1 cellular context compared by ENCODE assay signal in the genomic region with DNA sequence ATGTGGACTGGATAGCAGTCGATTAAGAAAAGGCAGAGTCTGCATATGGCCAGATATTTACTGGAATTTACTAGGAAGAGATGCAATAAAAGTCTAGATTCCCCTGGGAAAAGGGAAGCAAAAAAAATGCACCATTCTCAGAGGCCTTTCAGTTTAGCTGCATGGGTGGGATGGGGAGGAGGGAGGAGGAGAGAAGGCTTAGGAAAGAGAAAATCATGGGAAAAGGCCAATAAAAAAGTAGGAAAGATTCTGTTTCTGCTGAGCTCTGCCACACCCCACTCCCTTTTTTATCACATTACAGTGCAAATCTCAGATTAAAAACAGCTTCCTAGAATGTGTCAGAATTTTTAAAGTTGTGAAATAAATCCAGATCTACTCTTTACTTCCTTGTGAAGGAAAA.
TF ChIP-seq lines count a peak whose summit lies in the region.

No MANE protein-coding gene starts in this region.

TF ChIP-seq in GM23338, 12 proteins besides CTCF, POLR2A, EP300 and RAD21 (continued from another document):
- TF ChIP-seq, protein P1, sequence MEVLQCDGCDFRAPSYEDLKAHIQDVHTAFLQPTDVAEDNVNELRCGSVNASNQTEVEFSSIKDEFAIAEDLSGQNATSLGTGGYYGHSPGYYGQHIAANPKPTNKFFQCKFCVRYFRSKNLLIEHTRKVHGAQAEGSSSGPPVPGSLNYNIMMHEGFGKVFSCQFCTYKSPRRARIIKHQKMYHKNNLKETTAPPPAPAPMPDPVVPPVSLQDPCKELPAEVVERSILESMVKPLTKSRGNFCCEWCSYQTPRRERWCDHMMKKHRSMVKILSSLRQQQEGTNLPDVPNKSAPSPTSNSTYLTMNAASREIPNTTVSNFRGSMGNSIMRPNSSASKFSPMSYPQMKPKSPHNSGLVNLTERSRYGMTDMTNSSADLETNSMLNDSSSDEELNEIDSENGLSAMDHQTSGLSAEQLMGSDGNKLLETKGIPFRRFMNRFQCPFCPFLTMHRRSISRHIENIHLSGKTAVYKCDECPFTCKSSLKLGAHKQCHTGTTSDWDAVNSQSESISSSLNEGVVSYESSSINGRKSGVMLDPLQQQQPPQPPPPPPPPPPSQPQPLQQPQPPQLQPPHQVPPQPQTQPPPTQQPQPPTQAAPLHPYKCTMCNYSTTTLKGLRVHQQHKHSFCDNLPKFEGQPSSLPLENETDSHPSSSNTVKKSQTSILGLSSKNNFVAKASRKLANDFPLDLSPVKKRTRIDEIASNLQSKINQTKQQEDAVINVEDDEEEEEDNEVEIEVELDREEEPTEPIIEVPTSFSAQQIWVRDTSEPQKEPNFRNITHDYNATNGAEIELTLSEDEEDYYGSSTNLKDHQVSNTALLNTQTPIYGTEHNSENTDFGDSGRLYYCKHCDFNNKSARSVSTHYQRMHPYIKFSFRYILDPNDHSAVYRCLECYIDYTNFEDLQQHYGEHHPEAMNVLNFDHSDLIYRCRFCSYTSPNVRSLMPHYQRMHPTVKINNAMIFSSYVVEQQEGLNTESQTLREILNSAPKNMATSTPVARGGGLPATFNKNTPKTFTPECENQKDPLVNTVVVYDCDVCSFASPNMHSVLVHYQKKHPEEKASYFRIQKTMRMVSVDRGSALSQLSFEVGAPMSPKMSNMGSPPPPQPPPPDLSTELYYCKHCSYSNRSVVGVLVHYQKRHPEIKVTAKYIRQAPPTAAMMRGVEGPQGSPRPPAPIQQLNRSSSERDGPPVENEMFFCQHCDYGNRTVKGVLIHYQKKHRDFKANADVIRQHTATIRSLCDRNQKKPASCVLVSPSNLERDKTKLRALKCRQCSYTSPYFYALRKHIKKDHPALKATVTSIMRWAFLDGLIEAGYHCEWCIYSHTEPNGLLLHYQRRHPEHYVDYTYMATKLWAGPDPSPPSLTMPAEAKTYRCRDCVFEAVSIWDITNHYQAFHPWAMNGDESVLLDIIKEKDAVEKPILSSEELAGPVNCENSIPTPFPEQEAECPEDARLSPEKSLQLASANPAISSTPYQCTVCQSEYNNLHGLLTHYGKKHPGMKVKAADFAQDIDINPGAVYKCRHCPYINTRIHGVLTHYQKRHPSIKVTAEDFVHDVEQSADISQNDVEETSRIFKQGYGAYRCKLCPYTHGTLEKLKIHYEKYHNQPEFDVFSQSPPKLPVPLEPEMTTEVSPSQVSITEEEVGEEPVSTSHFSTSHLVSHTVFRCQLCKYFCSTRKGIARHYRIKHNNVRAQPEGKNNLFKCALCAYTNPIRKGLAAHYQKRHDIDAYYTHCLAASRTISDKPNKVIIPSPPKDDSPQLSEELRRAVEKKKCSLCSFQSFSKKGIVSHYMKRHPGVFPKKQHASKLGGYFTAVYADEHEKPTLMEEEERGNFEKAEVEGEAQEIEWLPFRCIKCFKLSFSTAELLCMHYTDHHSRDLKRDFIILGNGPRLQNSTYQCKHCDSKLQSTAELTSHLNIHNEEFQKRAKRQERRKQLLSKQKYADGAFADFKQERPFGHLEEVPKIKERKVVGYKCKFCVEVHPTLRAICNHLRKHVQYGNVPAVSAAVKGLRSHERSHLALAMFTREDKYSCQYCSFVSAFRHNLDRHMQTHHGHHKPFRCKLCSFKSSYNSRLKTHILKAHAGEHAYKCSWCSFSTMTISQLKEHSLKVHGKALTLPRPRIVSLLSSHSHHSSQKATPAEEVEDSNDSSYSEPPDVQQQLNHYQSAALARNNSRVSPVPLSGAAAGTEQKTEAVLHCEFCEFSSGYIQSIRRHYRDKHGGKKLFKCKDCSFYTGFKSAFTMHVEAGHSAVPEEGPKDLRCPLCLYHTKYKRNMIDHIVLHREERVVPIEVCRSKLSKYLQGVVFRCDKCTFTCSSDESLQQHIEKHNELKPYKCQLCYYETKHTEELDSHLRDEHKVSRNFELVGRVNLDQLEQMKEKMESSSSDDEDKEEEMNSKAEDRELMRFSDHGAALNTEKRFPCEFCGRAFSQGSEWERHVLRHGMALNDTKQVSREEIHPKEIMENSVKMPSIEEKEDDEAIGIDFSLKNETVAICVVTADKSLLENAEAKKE (CRISPR knock-in tag; IDR thresholded peaks at IDR 0.05) = no peak
- TF ChIP-seq, protein P2, sequence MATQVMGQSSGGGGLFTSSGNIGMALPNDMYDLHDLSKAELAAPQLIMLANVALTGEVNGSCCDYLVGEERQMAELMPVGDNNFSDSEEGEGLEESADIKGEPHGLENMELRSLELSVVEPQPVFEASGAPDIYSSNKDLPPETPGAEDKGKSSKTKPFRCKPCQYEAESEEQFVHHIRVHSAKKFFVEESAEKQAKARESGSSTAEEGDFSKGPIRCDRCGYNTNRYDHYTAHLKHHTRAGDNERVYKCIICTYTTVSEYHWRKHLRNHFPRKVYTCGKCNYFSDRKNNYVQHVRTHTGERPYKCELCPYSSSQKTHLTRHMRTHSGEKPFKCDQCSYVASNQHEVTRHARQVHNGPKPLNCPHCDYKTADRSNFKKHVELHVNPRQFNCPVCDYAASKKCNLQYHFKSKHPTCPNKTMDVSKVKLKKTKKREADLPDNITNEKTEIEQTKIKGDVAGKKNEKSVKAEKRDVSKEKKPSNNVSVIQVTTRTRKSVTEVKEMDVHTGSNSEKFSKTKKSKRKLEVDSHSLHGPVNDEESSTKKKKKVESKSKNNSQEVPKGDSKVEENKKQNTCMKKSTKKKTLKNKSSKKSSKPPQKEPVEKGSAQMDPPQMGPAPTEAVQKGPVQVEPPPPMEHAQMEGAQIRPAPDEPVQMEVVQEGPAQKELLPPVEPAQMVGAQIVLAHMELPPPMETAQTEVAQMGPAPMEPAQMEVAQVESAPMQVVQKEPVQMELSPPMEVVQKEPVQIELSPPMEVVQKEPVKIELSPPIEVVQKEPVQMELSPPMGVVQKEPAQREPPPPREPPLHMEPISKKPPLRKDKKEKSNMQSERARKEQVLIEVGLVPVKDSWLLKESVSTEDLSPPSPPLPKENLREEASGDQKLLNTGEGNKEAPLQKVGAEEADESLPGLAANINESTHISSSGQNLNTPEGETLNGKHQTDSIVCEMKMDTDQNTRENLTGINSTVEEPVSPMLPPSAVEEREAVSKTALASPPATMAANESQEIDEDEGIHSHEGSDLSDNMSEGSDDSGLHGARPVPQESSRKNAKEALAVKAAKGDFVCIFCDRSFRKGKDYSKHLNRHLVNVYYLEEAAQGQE (IDR thresholded peaks at IDR 0.05; ENCODE audit: unreplicated experiment) = no peak
- TF ChIP-seq EZH2phosphoT487 (IDR thresholded peaks at IDR 0.05; ENCODE audit: unreplicated experiment) = no peak
- TF ChIP-seq EZH2 (IDR thresholded peaks at IDR 0.05; ENCODE audit: low read depth, unreplicated experiment) = no peak
- TF ChIP-seq STAT1 (IDR thresholded peaks at IDR 0.05; ENCODE audit: unreplicated experiment) = no peak
- TF ChIP-seq, protein P3, sequence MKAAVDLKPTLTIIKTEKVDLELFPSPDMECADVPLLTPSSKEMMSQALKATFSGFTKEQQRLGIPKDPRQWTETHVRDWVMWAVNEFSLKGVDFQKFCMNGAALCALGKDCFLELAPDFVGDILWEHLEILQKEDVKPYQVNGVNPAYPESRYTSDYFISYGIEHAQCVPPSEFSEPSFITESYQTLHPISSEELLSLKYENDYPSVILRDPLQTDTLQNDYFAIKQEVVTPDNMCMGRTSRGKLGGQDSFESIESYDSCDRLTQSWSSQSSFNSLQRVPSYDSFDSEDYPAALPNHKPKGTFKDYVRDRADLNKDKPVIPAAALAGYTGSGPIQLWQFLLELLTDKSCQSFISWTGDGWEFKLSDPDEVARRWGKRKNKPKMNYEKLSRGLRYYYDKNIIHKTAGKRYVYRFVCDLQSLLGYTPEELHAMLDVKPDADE (IDR thresholded peaks at IDR 0.05) = no peak
- no peak for TF ChIP-seq POLR2AphosphoS5 (IDR thresholded peaks at IDR 0.05; ENCODE audit: low read depth)
- TF ChIP-seq NANOG (IDR thresholded peaks at IDR 0.05; ENCODE audit: borderline replicate concordance) = no peak
- no peak for TF ChIP-seq ZNF331 (CRISPR knock-in tag; IDR thresholded peaks at IDR 0.05; ENCODE audit: low read depth)
- TF ChIP-seq CREB1 (CRISPR knock-in tag; IDR thresholded peaks at IDR 0.05; ENCODE audit: low read depth) = no peak
- TF ChIP-seq ZNF114 (CRISPR knock-in tag; IDR thresholded peaks at IDR 0.05) = no peak
